8 cellular contexts compared by ENCODE assay signal in the genomic region with DNA sequence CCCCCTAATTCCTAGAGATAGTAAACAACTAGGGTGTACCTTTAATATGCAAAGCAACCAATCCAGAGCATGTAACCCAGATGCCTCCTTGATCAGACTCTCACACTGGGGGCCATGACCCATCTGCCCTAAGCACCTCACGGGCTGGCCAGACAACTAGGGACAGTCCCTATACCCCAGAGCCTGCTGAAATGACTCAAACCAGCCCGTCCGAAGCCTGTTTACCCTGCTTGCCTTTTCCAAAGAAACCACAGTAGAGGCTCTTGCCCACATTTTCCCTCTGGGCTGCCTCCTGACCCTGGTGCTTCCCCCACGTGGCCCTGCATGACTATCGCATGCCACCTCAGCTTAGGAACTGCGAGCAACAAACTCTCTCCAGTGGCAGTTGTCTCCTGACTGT. TPM values are rescaled to one million over a fixed set of nuclear protein-coding genes. Genes with fewer than 3 reads are reported as not detected.
A peak's percentile ranks its signal among the peaks of the same experiment; 100 is the strongest.
DNase-seq lines count a peak whose midpoint lies in the region; ATAC-seq lines count a peak whose summit lies in the region.

No MANE protein-coding gene starts in this region.

- H3K4me1 Mint-ChIP-seq in activated T-helper 17 cell treated with anti-CD3 and anti-CD28 coated beads, Interleukin-2, amount 50 U/mL, for 72 hours: peaks cover 50% of the 10 kb centered on the region
- peaks cover 98% of the 10 kb centered on the region for H3K4me1 Mint-ChIP-seq in stimulated activated naive CD8-positive, alpha-beta T cell treated with anti-CD3 and anti-CD28 coated beads, Interleukin-15, amount 100 ng/mL, for 72 hours

- ATAC-seq in HG03103 (IDR thresholded peaks at IDR 0.05; ENCODE audit: low read depth, unreplicated experiment): peak; percentile 71
- ATAC-seq in activated T-helper 17 cell treated with anti-CD3 and anti-CD28 coated beads, Interleukin-2, amount 50 U/mL, for 72 hours (replicated peaks): peak; percentile 90
- ATAC-seq in stimulated activated naive CD8-positive, alpha-beta T cell treated with anti-CD3 and anti-CD28 coated beads, Interleukin-15, amount 100 ng/mL, for 72 hours: peak; percentile 90
- no peak for ATAC-seq in left colon

- intact Hi-C loops in left colon (cut with DNase I, micrococcal nuclease): no loop called here

- peak overlapping the region; percentile 71 for H3K27ac Mint-ChIP-seq in activated T-helper 17 cell treated with anti-CD3 and anti-CD28 coated beads, Interleukin-2, amount 50 U/mL, for 72 hours
- peak overlapping the region; percentile 73 to 95 for H3K27ac Mint-ChIP-seq in stimulated activated naive CD8-positive, alpha-beta T cell treated with anti-CD3 and anti-CD28 coated beads, Interleukin-15, amount 100 ng/mL, for 72 hours

- H3K36me3 Mint-ChIP-seq in activated T-helper 17 cell treated with anti-CD3 and anti-CD28 coated beads, Interleukin-2, amount 50 U/mL, for 72 hours (ENCODE audit: low read depth): peaks cover 31% of the 10 kb centered on the region

- no peaks in the 10 kb centered on the region for H3K9me3 Mint-ChIP-seq in activated T-helper 17 cell treated with anti-CD3 and anti-CD28 coated beads, Interleukin-2, amount 50 U/mL, for 72 hours
- no peaks in the 10 kb centered on the region for H3K9me3 Mint-ChIP-seq in stimulated activated naive CD8-positive, alpha-beta T cell treated with anti-CD3 and anti-CD28 coated beads, Interleukin-15, amount 100 ng/mL, for 72 hours

- H3K4me3 Mint-ChIP-seq in activated T-helper 17 cell treated with anti-CD3 and anti-CD28 coated beads, Interleukin-2, amount 50 U/mL, for 72 hours: peak overlapping the region; percentile 49
- peak overlapping the region; percentile 49 to 51 for H3K4me3 Mint-ChIP-seq in stimulated activated naive CD8-positive, alpha-beta T cell treated with anti-CD3 and anti-CD28 coated beads, Interleukin-15, amount 100 ng/mL, for 72 hours

- no peaks in the 10 kb centered on the region for H3K27me3 Mint-ChIP-seq in activated T-helper 17 cell treated with anti-CD3 and anti-CD28 coated beads, Interleukin-2, amount 50 U/mL, for 72 hours
- no peaks in the 10 kb centered on the region for H3K27me3 Mint-ChIP-seq in stimulated activated naive CD8-positive, alpha-beta T cell treated with anti-CD3 and anti-CD28 coated beads, Interleukin-15, amount 100 ng/mL, for 72 hours

- peak; percentile 33 to 68 for DNase-seq in stimulated activated CD4-positive, alpha-beta T cell treated with anti-CD3 and anti-CD28 coated beads, Interleukin-12 subunit alpha, Interleukin-12 subunit beta, amount 100 ng/mL, for 24 hours (ENCODE audit: low read depth in 2 of 2)
- no peak for DNase-seq in stimulated activated CD4-positive, alpha-beta T cell treated with anti-CD3 and anti-CD28 coated beads, Interleukin-12 subunit alpha, Interleukin-12 subunit beta, amount 100 ng/mL, for 4 hours
- DNase-seq in stimulated activated naive CD8-positive, alpha-beta T cell treated with anti-CD3 and anti-CD28 coated beads, Interleukin-15, amount 100 ng/mL, for 72 hours: peak; percentile 66 to 80
- DNase-seq in COLO829 (ENCODE audit: low spot score) (no peak), left colon (no peak), CD1c-positive myeloid dendritic cell (ENCODE audit: extremely low spot score) (no peak)

RNA-seq across cellular contexts. Expression of gene RGS10, which starts 46.2 kb away (rescaled TPM):
- total RNA-seq in activated T-helper 17 cell treated with anti-CD3 and anti-CD28 coated beads, Interleukin-2, amount 50 U/mL, for 72 hours: 10 to 100 TPM; 85.2 to 87.7 TPM
- total RNA-seq in left colon: 10 to 100 TPM in 1 of 2 donors, 1 to 10 TPM in 1; 8.9 to 28.9 TPM

Comparison
In these comparisons a context has a peak if more than half of its experiments do, and no peak if none do; other contexts are left out.
1. DNase-seq: peak in stimulated activated CD4-positive, alpha-beta T cell treated with anti-CD3 and anti-CD28 coated beads, Interleukin-12 subunit alpha, Interleukin-12 subunit beta, amount 100 ng/mL, for 24 hours (2 of 2) and stimulated activated naive CD8-positive, alpha-beta T cell treated with anti-CD3 and anti-CD28 coated beads, Interleukin-15, amount 100 ng/mL, for 72 hours (2 of 2); none in stimulated activated CD4-positive, alpha-beta T cell treated with anti-CD3 and anti-CD28 coated beads, Interleukin-12 subunit alpha, Interleukin-12 subunit beta, amount 100 ng/mL, for 4 hours (single experiment), COLO829 (single experiment), left colon (0 of 2) and CD1c-positive myeloid dendritic cell (single experiment).